8 cellular contexts compared by ENCODE assay signal in the genomic region with DNA sequence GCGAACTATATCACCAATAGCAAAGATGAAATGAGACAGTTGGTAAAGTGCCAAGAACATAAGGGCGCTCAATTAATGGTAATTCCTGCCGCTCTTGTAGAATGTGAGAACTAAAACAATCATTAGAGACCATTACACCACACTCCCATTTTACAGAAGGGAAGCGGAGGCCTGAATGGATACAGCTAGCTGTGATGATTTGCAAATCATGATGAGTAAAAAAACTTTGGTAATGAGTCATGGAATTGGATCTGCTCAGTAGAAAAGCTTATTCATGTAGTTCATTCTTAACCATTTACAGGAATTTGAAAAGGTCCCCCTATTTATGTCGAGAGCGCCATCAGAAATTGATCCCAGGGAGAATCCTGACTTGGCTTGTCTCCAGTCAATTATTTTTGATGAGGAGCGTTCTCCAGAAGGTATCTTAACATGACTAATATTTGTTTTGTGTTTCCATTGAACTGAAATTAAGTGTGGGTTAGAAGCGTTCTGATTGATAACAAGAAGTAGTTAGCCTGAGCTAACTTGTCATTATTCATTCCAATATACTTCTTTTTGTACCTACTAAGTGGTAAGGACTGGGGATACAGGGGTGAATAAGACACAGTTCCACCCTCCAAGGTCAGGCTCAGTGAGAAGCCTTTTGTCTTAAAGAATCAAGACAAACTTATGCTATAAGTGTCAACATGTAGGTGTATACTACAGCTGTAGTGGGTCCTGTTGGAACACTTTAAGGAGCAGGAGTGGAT. TPM values are rescaled to one million over a fixed set of nuclear protein-coding genes. Genes with fewer than 3 reads are reported as not detected.
DNase-seq lines count a peak whose midpoint lies in the region; ATAC-seq and TF ChIP-seq lines count a peak whose summit lies in the region.

No MANE protein-coding gene starts in this region.

- H3K4me1 ChIP-seq in KMS-11 (ENCODE audit: low read depth, poor library complexity, severe bottlenecking): no peaks in the 10 kb centered on the region
- H3K4me1 ChIP-seq in breast epithelium: peaks cover 5 to 6% of the 10 kb centered on the region in 2 donors

- H3K4me2 ChIP-seq in KMS-11: peak overlapping the region; percentile 21; the same call in 1 of the 2 replicates

- H4K20me1 ChIP-seq in KMS-11 (ENCODE audit: insufficient read depth): no peaks in the 10 kb centered on the region

- no peak overlapping the region for H3K27ac ChIP-seq in KMS-11
- peak overlapping the region; percentile 64 to 81 for H3K27ac ChIP-seq in breast epithelium

- TF ChIP-seq POLR2A in breast epithelium (IDR thresholded peaks at IDR 0.05): no peak

- DNase-seq in EL (peak; percentile 54), breast epithelium (ENCODE audit: low spot score in 2 of 2) (no peak), mesothelial cell of epicardium (ENCODE audit: low spot score in 2 of 2, unreplicated experiment in 2 of 2) (no peak), islet precursor cell (no peak), 8988T (no peak)
- DNase-seq in effector CD8-positive, alpha-beta T cell (lab: John Stamatoyannopoulos, UW): no peak

- no peak overlapping the region; the same call in 1 of the 2 replicates for H2AFZ ChIP-seq in KMS-11 (ENCODE audit: low read depth)

- H3K4me3 ChIP-seq in KMS-11 (IDR thresholded peaks at IDR 0.05; ENCODE audit: insufficient read depth, low read depth, low read length) (no peak overlapping the region), breast epithelium (peak overlapping the region; percentile 71 to 80 (median 79))

- TF ChIP-seq CTCF in KMS-11 (conservative IDR thresholded peaks at IDR 0.05; ENCODE audit: low read depth, low read length): no peak
- no peak for TF ChIP-seq CTCF in breast epithelium (IDR thresholded peaks at IDR 0.05)
- TF ChIP-seq CTCF in mesothelial cell of epicardium (IDR thresholded peaks at IDR 0.05; ENCODE audit: unreplicated experiment): no peak

- H3K36me3 Mint-ChIP-seq in mesothelial cell of epicardium: peaks cover 15% of the 10 kb centered on the region

- H3K4me3 Mint-ChIP-seq in mesothelial cell of epicardium: peak overlapping the region; percentile 85

- 0 out of 2 replicates have a peak, but pooled peaks cover 6% of the 10 kb centered on the region for H3K79me2 ChIP-seq in KMS-11 (ENCODE audit: insufficient read depth, low read depth)

- H3K36me3 ChIP-seq in KMS-11 (ENCODE audit: insufficient read depth): no peaks in the 10 kb centered on the region
- no peaks in the 10 kb centered on the region for H3K36me3 ChIP-seq in breast epithelium

- intact Hi-C loops in breast epithelium (cut with DNase I; ENCODE audit: low total_unique reads): no loop called here

- H3K27ac Mint-ChIP-seq in mesothelial cell of epicardium: peak overlapping the region; percentile 81

- no peaks in the 10 kb centered on the region for H3K9me3 Mint-ChIP-seq in mesothelial cell of epicardium

- peaks cover 18% of the 10 kb centered on the region for H3K4me1 Mint-ChIP-seq in mesothelial cell of epicardium

- no peaks in the 10 kb centered on the region for H3K27me3 ChIP-seq in KMS-11 (ENCODE audit: insufficient read depth, low read depth)
- H3K27me3 ChIP-seq in breast epithelium: no peaks in the 10 kb centered on the region

- peak overlapping the region; percentile 32; the same call in 1 of the 2 replicates for H3K9ac ChIP-seq in KMS-11

- peaks cover 9% of the 10 kb centered on the region for H3K27me3 Mint-ChIP-seq in mesothelial cell of epicardium (ENCODE audit: low read depth)

- no peaks in the 10 kb centered on the region for H3K9me3 ChIP-seq in breast epithelium

- ATAC-seq in HG02970 (IDR thresholded peaks at IDR 0.05; ENCODE audit: low FRiP score, unreplicated experiment): no peak

RNA-seq across cellular contexts. Expression of a gene that starts 0.8 kb away (rescaled TPM):
- total RNA-seq in breast epithelium (10 to 100 TPM; 18.2 to 33.8 (median 26.9) TPM), mesothelial cell of epicardium (20.2 to 23.0 TPM (median 20.5 TPM) in 3 replicates)

RNA-seq across cellular contexts. Expression of a gene that starts 47.9 kb away (rescaled TPM):
- total RNA-seq in breast epithelium (1 to 10 TPM; 2.2 to 7.8 (median 4.3) TPM), mesothelial cell of epicardium (6.4 to 7.7 TPM (median 7.0 TPM) in 3 replicates)
